Comparison of ENCODE assay signal across 8 cellular contexts in the genomic region with DNA sequence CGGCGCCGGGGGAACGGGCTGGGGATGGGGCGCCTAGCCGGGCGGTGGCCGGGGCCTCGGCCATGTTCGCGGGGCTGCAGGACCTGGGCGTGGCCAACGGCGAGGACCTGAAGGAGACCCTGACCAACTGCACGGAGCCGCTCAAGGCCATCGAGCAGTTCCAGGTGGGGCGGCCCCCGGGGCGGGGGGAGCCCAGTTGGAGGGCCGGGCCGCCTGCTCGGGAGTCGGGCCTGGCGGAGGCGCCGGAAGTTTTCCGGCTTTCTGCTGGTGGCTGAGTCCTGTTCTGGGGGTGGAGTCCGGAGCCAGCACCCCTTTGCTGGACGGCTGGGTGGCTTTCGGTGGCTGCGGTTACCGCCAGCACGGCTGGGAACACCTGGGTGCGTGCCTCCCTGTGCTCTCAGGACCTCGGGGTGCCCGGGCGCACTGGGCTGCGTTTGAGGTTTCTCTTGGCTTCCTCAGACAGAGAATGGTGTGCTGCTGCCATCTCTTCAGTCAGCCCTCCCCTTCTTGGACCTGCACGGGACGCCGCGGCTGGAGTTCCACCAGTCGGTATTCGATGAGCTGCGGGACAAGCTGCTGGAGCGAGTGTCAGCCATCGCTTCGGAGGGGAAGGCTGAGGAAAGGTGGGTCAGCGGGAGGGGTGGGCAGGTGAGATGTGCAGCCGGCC. TPM values are rescaled to one million over a fixed set of nuclear protein-coding genes. Genes with fewer than 3 reads are reported as not detected.
A peak's percentile ranks its signal among the peaks of the same experiment; 100 is the strongest.
DNase-seq lines count a peak whose midpoint lies in the region; ATAC-seq and TF ChIP-seq lines count a peak whose summit lies in the region.

No MANE protein-coding gene starts in this region.

- no peak for TF ChIP-seq RAD21 in HCT116 (IDR thresholded peaks at IDR 0.05; ENCODE audit: low read depth)

- peak overlapping the region; percentile 91 for H3K27ac ChIP-seq in HCT116 (ENCODE audit: low read depth, low read length)
- H3K27ac ChIP-seq in PC-9 = 0 out of 2 replicates have a peak overlapping the region, but pooled peaks have one; percentile 37
- peak overlapping the region; percentile 69 for H3K27ac ChIP-seq in effector memory CD4-positive, alpha-beta T cell (ENCODE audit: insufficient read depth, low read length, poor library complexity, severe bottlenecking)
- peak overlapping the region; percentile 66 to 81 for H3K27ac ChIP-seq in mucosa of rectum (ENCODE audit: low read depth in 2 of 2, low read length in 2 of 2)

- H3K27me3 ChIP-seq in HCT116 (ENCODE audit: insufficient read depth, low read length) (no peaks in the 10 kb centered on the region), PC-9 (ENCODE audit: insufficient read depth, low read depth) (no peaks in the 10 kb centered on the region), mucosa of rectum (ENCODE audit: control insufficient read depth in 2 of 2, insufficient read depth in 2 of 2, low read length in 2 of 2) (no peaks in the 10 kb centered on the region)
- no peaks in the 10 kb centered on the region for H3K27me3 ChIP-seq in effector memory CD4-positive, alpha-beta T cell (replicated peaks; ENCODE audit: control insufficient read depth, insufficient read depth, low read length, poor library complexity, severe bottlenecking)

- H3K4me3 ChIP-seq in GM12865 (ENCODE audit: low read depth, low read length) (peak overlapping the region; percentile 88), HCT116 (replicated peaks in 1 of 2; ENCODE audit: low read depth in 1 of 2, low read length in 2 of 2) (peak overlapping the region; percentile 97 to 100), PC-9 (peak overlapping the region; percentile 92), mucosa of rectum (ENCODE audit: low read length in 2 of 2) (peak overlapping the region; percentile 68 to 87)
- peak overlapping the region; percentile 80 for H3K4me3 ChIP-seq in effector memory CD4-positive, alpha-beta T cell (ENCODE audit: insufficient read depth, low read depth, low read length, poor library complexity, severe bottlenecking)

- H3K4me1 ChIP-seq in HCT116 (ENCODE audit: control insufficient read depth in 1 of 2, insufficient read depth in 2 of 2, low read length in 2 of 2) (peaks cover 21 to 42% of the 10 kb centered on the region in 2 experiments), PC-9 (replicated peaks; ENCODE audit: insufficient read depth) (peaks cover 22% of the 10 kb centered on the region), mucosa of rectum (ENCODE audit: control insufficient read depth in 2 of 2, insufficient read depth in 2 of 2, low read length in 2 of 2) (peaks cover 21 to 22% of the 10 kb centered on the region in 2 donors)
- H3K4me1 ChIP-seq in effector memory CD4-positive, alpha-beta T cell (ENCODE audit: control insufficient read depth, insufficient read depth, low read length, poor library complexity, severe bottlenecking) = peaks cover 21% of the 10 kb centered on the region

- POLR2A ChIA-PET in HCT116 (lab: Charles Lee) = interaction anchor here (1.7 to 5.9 kb wide), 3 partner anchors 13 to 22 kb away, joined by 5 to 39 read pairs (median 13); a partner anchor contains a TSS
- POLR2A ChIA-PET in PC-9 (lab: Charles Lee; ENCODE audit: unreplicated experiment) = interaction anchor here (0.6 to 2.4 kb wide), 2 partner anchors 15 to 373 kb away, joined by 3 to 19 read pairs; a partner anchor contains a TSS

- ATAC-seq in HCT116 = peak; percentile 69
- no peak for ATAC-seq in GM21381 (IDR thresholded peaks at IDR 0.05; ENCODE audit: unreplicated experiment)
- ATAC-seq in HG03460 (IDR thresholded peaks at IDR 0.05; ENCODE audit: unreplicated experiment) = no peak

- TF ChIP-seq POLR2A in HCT116 (IDR thresholded peaks at IDR 0.05; ENCODE audit: borderline replicate concordance, extremely low read depth, insufficient read depth, insufficient read length) = no peak

- H3K79me2 ChIP-seq in HCT116 (ENCODE audit: insufficient read depth, low read length) (peaks cover 36% of the 10 kb centered on the region), PC-9 (ENCODE audit: low read depth) (peaks cover 20% of the 10 kb centered on the region)

- intact Hi-C loops in HCT116 (cut with micrococcal nuclease) = loop anchor here (1.0 kb wide), 1 partner anchor 14 kb away; a partner anchor contains a TSS
- intact Hi-C loops in PC-9 (cut with micrococcal nuclease; ENCODE audit: unreplicated experiment) = no loop called here

- TF ChIP-seq CTCF in GM12865 (IDR thresholded peaks at IDR 0.05; ENCODE audit: insufficient read depth, low read depth, low read length, missing control alignments) (no peak), HCT116 (IDR thresholded peaks at IDR 0.05 in 2 of 3, conservative IDR thresholded peaks at IDR 0.05 in 1 of 3; ENCODE audit: borderline replicate concordance in 1 of 3, insufficient read depth in 1 of 3, low read depth in 2 of 3, low read length in 2 of 3) (no peak), PC-9 (conservative IDR thresholded peaks at IDR 0.05) (no peak), GM20000 (IDR thresholded peaks at IDR 0.05; ENCODE audit: extremely low read depth, missing control alignments) (no peak)

- BruUV-seq in HCT116 (replicated peaks; lab: Mats Ljungman, UMichigan) (no TSS peak), PC-9 (replicated peaks; lab: Mats Ljungman, UMichigan) (no TSS peak)

- H2AFZ ChIP-seq in HCT116 (ENCODE audit: low read depth, low read length, poor library complexity, severe bottlenecking) (peak overlapping the region; percentile 45), PC-9 (peak overlapping the region; percentile 86)

- peaks cover 17 to 22% of the 10 kb centered on the region in 2 experiments for H3K36me3 ChIP-seq in HCT116 (ENCODE audit: control insufficient read depth in 1 of 2, insufficient read depth in 2 of 2, low read length in 2 of 2)
- H3K36me3 ChIP-seq in PC-9 (ENCODE audit: low read depth) = no peaks in the 10 kb centered on the region
- peaks cover 12% of the 10 kb centered on the region for H3K36me3 ChIP-seq in effector memory CD4-positive, alpha-beta T cell (ENCODE audit: control insufficient read depth, insufficient read depth, low read length)
- peaks cover 12 to 17% of the 10 kb centered on the region in 2 donors for H3K36me3 ChIP-seq in mucosa of rectum (ENCODE audit: control insufficient read depth in 2 of 2, insufficient read depth in 2 of 2, low read length in 2 of 2)

- H3K4me2 ChIP-seq in HCT116 (ENCODE audit: low read length) (peak overlapping the region; percentile 93), PC-9 (peak overlapping the region; percentile 96)

- CTCF ChIA-PET in HCT116 (lab: Charles Lee) (interaction anchor here (1.3 to 1.5 kb wide), 4 partner anchors 19 to 67 kb away, joined by 3 to 6 read pairs (median 4); a partner anchor contains a TSS), PC-9 (lab: Charles Lee) (interaction anchor here (1.5 to 2.0 kb wide), 2 partner anchors 19 kb away, joined by 7 to 13 read pairs; no protein-coding TSS in a partner anchor)

- RAD21 ChIA-PET in HCT116 (lab: Charles Lee; ENCODE audit: low non-redundant PET in 1 of 2, low total read pairs in 2 of 2, uncharacterized antibody in 2 of 2, unreplicated experiment in 2 of 2) = no interaction called here

- no peaks in the 10 kb centered on the region for H3K9me2 ChIP-seq in HCT116 (ENCODE audit: insufficient read depth)
- no peaks in the 10 kb centered on the region for H3K9me2 ChIP-seq in PC-9 (ENCODE audit: insufficient read depth)

- no peaks in the 10 kb centered on the region for H3K9me3 ChIP-seq in HCT116 (ENCODE audit: control insufficient read depth in 1 of 2, insufficient read depth in 1 of 2, low read depth in 1 of 2, low read length in 2 of 2)
- H3K9me3 ChIP-seq in PC-9 (ENCODE audit: insufficient read depth, low read depth) = no peaks in the 10 kb centered on the region
- H3K9me3 ChIP-seq in effector memory CD4-positive, alpha-beta T cell (ENCODE audit: control insufficient read depth, low read length) = no peaks in the 10 kb centered on the region
- no peaks in the 10 kb centered on the region for H3K9me3 ChIP-seq in mucosa of rectum (ENCODE audit: control insufficient read depth in 2 of 2, low read length in 2 of 2)

- peak; percentile 66 for DNase-seq in GM12865 (ENCODE audit: low read depth)
- DNase-seq in HCT116 (ENCODE audit: low read depth, low spot score) = no peak
- no peak for DNase-seq in PC-9
- DNase-seq in effector memory CD4-positive, alpha-beta T cell = no peak
- DNase-seq in GM20000 (ENCODE audit: low spot score) = no peak

- H4K20me1 ChIP-seq in HCT116 (ENCODE audit: insufficient read depth) (no peaks in the 10 kb centered on the region), PC-9 (ENCODE audit: insufficient read depth) (peaks cover 7% of the 10 kb centered on the region)

- peaks cover 18% of the 10 kb centered on the region for H3F3A ChIP-seq in PC-9 (ENCODE audit: insufficient read depth, low read depth)

- H3K9ac ChIP-seq in HCT116 (ENCODE audit: low read length) = peak overlapping the region; percentile 88
- peak overlapping the region; percentile 74 to 81 for H3K9ac ChIP-seq in mucosa of rectum (ENCODE audit: low read depth in 1 of 2, low read length in 2 of 2)

TF ChIP-seq in HCT116, 20 proteins besides CTCF, POLR2A, EP300 and RAD21:
- no peak for TF ChIP-seq CEBPB (IDR thresholded peaks at IDR 0.05; ENCODE audit: low read depth)
- peak; percentile 75; the same call in 1 of the 2 replicates for TF ChIP-seq ZFX (IDR thresholded peaks at IDR 0.05)
- TF ChIP-seq EGR1 (IDR thresholded peaks at IDR 0.05; ENCODE audit: low read depth) = no peak
- no peak for TF ChIP-seq ZNF274 (IDR thresholded peaks at IDR 0.05; ENCODE audit: low read depth, low read length)
- TF ChIP-seq SIN3A (IDR thresholded peaks at IDR 0.05; ENCODE audit: low read depth) = no peak

RNA-seq across cellular contexts. Expression of a gene that starts 0.5 kb away (rescaled TPM):
- total RNA-seq in HCT116 (2021; ENCODE audit: unreplicated experiment) (86.4 TPM), PC-9 (2021) (94.2 and 103 TPM in 2 replicates)
- 85.5 and 92.1 TPM in 2 replicates for polyA plus RNA-seq in HCT116 (2012)

RNA-seq across cellular contexts. Expression of a gene that starts 4.5 kb away (rescaled TPM):
- not detected for total RNA-seq in HCT116 (2021; ENCODE audit: unreplicated experiment)
- polyA plus RNA-seq in HCT116 (2012) = 0.40 TPM in 2 replicates
- total RNA-seq in PC-9 (2021) = 0.45 and 0.46 TPM in 2 replicates

RNA-seq across cellular contexts. Expression of a gene that starts 14.5 kb away (rescaled TPM):
- total RNA-seq in HCT116 (2021; ENCODE audit: unreplicated experiment) (502 TPM), PC-9 (2021) (441 and 494 TPM in 2 replicates)
- polyA plus RNA-seq in HCT116 (2012) = 824 and 914 TPM in 2 replicates

RNA-seq across cellular contexts. Expression of a gene that starts 21.9 kb away (rescaled TPM):
- total RNA-seq in HCT116 (2021; ENCODE audit: unreplicated experiment) (34.0 TPM), PC-9 (2021) (48.9 and 59.9 TPM in 2 replicates)
- 21.6 and 22.8 TPM in 2 replicates for polyA plus RNA-seq in HCT116 (2012)

RNA-seq across cellular contexts. Expression of a gene that starts 24.9 kb away (rescaled TPM):
- total RNA-seq in HCT116 (2021; ENCODE audit: unreplicated experiment) (0.15 TPM), PC-9 (2021) (1.4 and 2.5 TPM in 2 replicates)
- polyA plus RNA-seq in HCT116 (2012) = 0.07 and 0.18 TPM in 2 replicates

Comparison
In these comparisons a context has a peak if more than half of its experiments do, and no peak if none do; other contexts are left out.
1. H3K27ac ChIP-seq: peak in every context shown above with its lines; median percentile 91 in HCT116; 74 in mucosa of rectum; 69 in effector memory CD4-positive, alpha-beta T cell; 37 in PC-9.